Comparison of ENCODE assay signal across 14 cellular contexts in the genomic region with DNA sequence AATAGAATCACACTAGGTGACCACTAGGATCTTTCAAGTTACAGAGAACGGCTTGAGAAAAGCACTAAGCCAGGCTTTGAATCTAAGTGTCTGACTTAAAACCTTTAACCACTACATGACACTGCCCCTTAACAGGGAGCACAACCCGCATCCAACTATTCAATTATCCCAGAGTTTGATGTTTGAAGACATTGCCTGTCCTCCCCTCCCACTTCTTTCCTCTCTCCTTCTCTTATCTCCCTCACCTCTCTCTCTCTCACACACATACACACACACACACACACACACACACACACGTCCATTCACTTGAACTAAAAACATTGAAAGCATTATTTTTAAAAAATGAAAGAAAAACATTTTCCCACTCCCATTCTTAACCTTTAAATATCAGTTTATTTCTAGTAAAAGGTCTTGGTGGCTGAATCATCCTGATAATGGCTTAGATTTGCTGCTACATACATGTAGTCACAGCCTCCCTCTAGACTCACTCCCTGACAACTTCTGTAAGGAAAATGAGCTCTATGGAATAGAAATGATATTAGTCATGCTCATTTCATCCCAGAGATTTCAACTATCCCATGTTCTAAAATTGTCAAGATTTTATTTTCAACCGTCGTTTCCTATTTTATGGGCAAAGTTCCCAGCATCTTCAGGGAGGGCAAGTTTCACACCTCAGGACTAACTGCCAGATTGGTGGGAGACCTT.
DNase-seq lines count a peak whose midpoint lies in the region; ATAC-seq, FAIRE-seq and TF ChIP-seq lines count a peak whose summit lies in the region.
"Had no signal": no experiment of that assay in that cellular context is flagged by ENCODE, and none has a peak within 500 bp of the region (broad histone marks: within the 10 kb centered on the region; RNA-seq: fewer than 3 reads in every experiment).

No MANE protein-coding gene starts in this region.

- no peak overlapping the region for H3K4me3 Mint-ChIP-seq in activated naive CD4-positive, alpha-beta T cell treated with anti-CD3 and anti-CD28 coated beads, Interleukin-2, amount 50 U/mL, for 24 hours
- H3K4me3 Mint-ChIP-seq: activated T-cell treated with anti-CD3 and anti-CD28 coated beads, Interleukin-2, amount 50 U/mL, for 24 hours had no signal

- no peak for ATAC-seq in GM21423 (IDR thresholded peaks at IDR 0.05; ENCODE audit: unreplicated experiment)
- ATAC-seq: activated CD4-positive, CD25-positive, alpha-beta regulatory T cell treated with anti-CD3 and anti-CD28 coated beads, Interleukin-2, amount 50 U/mL, for 24 hours had no signal

- FAIRE-seq in urothelium cell line (lab: Jason Lieb, UNC): no peak
- FAIRE-seq: G401.6 had no signal

- H3K27ac Mint-ChIP-seq in activated naive CD4-positive, alpha-beta T cell treated with anti-CD3 and anti-CD28 coated beads, Interleukin-2, amount 50 U/mL, for 24 hours: peak overlapping the region; percentile 35
- H3K27ac Mint-ChIP-seq: activated T-cell treated with anti-CD3 and anti-CD28 coated beads, Interleukin-2, amount 50 U/mL, for 24 hours had no signal

- no peak overlapping the region for H3K4me3 ChIP-seq in fibroblast of mammary gland (ENCODE audit: control insufficient read depth, low read depth, low read length)

- no peaks in the 10 kb centered on the region for H3K36me3 Mint-ChIP-seq in activated naive CD4-positive, alpha-beta T cell treated with anti-CD3 and anti-CD28 coated beads, Interleukin-2, amount 50 U/mL, for 24 hours

- peaks cover 40% of the 10 kb centered on the region for H3K4me1 Mint-ChIP-seq in activated naive CD4-positive, alpha-beta T cell treated with anti-CD3 and anti-CD28 coated beads, Interleukin-2, amount 50 U/mL, for 24 hours

- H3K9me3 Mint-ChIP-seq in activated naive CD4-positive, alpha-beta T cell treated with anti-CD3 and anti-CD28 coated beads, Interleukin-2, amount 50 U/mL, for 24 hours: no peaks in the 10 kb centered on the region
- H3K9me3 Mint-ChIP-seq: activated T-cell treated with anti-CD3 and anti-CD28 coated beads, Interleukin-2, amount 50 U/mL, for 24 hours had no signal

- DNase-seq in activated naive CD4-positive, alpha-beta T cell treated with anti-CD3 and anti-CD28 coated beads, Interleukin-2, amount 50 U/mL, for 16 hours: no peak
- peak; percentile 38 to 61 for DNase-seq in SW 1271 (lab: John Stamatoyannopoulos, UW)
- peak; percentile 70 for DNase-seq in fibroblast of mammary gland (ENCODE audit: low read depth)
- peak; percentile 17 for DNase-seq in urothelium cell line (ENCODE audit: low spot score)
- no peak for DNase-seq in DMS53 treated with DMSO at 0.1 percent for 48 hours (lab: John Stamatoyannopoulos, UW; ENCODE audit: unreplicated experiment)
- DNase-seq in T-helper 1 cell: no peak
- DNase-seq: activated T-cell treated with anti-CD3 and anti-CD28 coated beads, Interleukin-2, amount 50 U/mL, for 24 hours; glutamatergic neuron; mesendoderm; Right ventricle myocardium superior had no signal

- TF ChIP-seq CTCF in fibroblast of mammary gland (conservative IDR thresholded peaks at IDR 0.05; ENCODE audit: control insufficient read depth, insufficient read depth, low read depth, low read length): no peak

- H3K27me3 Mint-ChIP-seq in activated naive CD4-positive, alpha-beta T cell treated with anti-CD3 and anti-CD28 coated beads, Interleukin-2, amount 50 U/mL, for 24 hours: no peaks in the 10 kb centered on the region
- H3K27me3 Mint-ChIP-seq: activated T-cell treated with anti-CD3 and anti-CD28 coated beads, Interleukin-2, amount 50 U/mL, for 24 hours had no signal

Comparison
In these comparisons a context has a peak if more than half of its experiments do, and no peak if none do; other contexts are left out.
1. DNase-seq: peak in SW 1271 (2 of 2), fibroblast of mammary gland (single experiment) and urothelium cell line (single experiment); none in activated naive CD4-positive, alpha-beta T cell treated with anti-CD3 and anti-CD28 coated beads, Interleukin-2, amount 50 U/mL, for 16 hours (single experiment), DMS53 treated with DMSO at 0.1 percent for 48 hours (single experiment) and T-helper 1 cell (0 of 5).